In genomic region chr1:11281518-11282331, GRCh38 we compare ENCODE assay signal across 10 cellular contexts. TPM values are rescaled to one million over a fixed set of nuclear protein-coding genes. Genes with fewer than 3 reads are reported as not detected.
A peak's percentile ranks its signal among the peaks of the same experiment; 100 is the strongest.
DNase-seq lines count a peak whose midpoint lies in the region; ATAC-seq and TF ChIP-seq lines count a peak whose summit lies in the region.
"Had no signal": no experiment of that assay in that cellular context is flagged by ENCODE, and none has a peak within 500 bp of the region (broad histone marks: within the 10 kb centered on the region; RNA-seq: fewer than 3 reads in every experiment).

No MANE protein-coding gene starts in this region.

- peaks cover 31% of the 10 kb centered on the region for H3K36me3 Mint-ChIP-seq in type B pancreatic cell

- no peak for TF ChIP-seq CTCF in SU-DHL-6 (IDR thresholded peaks at IDR 0.05; ENCODE audit: insufficient read depth, low read length, poor library complexity, severe bottlenecking)
- no peak for TF ChIP-seq CTCF in fibroblast of lung (conservative IDR thresholded peaks at IDR 0.05 in 1 of 2, IDR thresholded peaks at IDR 0.05 in 1 of 2; ENCODE audit: low read depth in 1 of 2, low read length in 2 of 2)
- TF ChIP-seq CTCF in type B pancreatic cell (conservative IDR thresholded peaks at IDR 0.05) = no peak

- H3K79me2 ChIP-seq in SU-DHL-6 (ENCODE audit: insufficient read depth, low read length) = peaks cover 35% of the 10 kb centered on the region
- H3K79me2 ChIP-seq in fibroblast of lung (ENCODE audit: control insufficient read depth, insufficient read depth, low read length) = no peaks in the 10 kb centered on the region

- H3K27me3 ChIP-seq in SU-DHL-6 (ENCODE audit: low read length) (no peaks in the 10 kb centered on the region), fibroblast of lung (ENCODE audit: control insufficient read depth, insufficient read depth, low read length) (no peaks in the 10 kb centered on the region)
- H3K27me3 ChIP-seq: colonic mucosa, thyroid gland had no signal

- H4K20me1 ChIP-seq in SU-DHL-6 (ENCODE audit: low read depth, low read length) = no peaks in the 10 kb centered on the region
- no peaks in the 10 kb centered on the region for H4K20me1 ChIP-seq in fibroblast of lung (ENCODE audit: control insufficient read depth, extremely low read depth, insufficient read depth, low read length)

- H3K4me3 ChIP-seq in SU-DHL-6 (ENCODE audit: insufficient read depth, low read length, poor library complexity, severe bottlenecking) (no peak overlapping the region), fibroblast of lung (replicated peaks in 1 of 4; ENCODE audit: control extremely low read depth in 1 of 4, insufficient read depth in 1 of 4, low read depth in 3 of 4, low read length in 4 of 4) (no peak overlapping the region)
- H3K4me3 ChIP-seq: colonic mucosa, thyroid gland had no signal

- H3K4me3 Mint-ChIP-seq in type B pancreatic cell = no peak overlapping the region

- ATAC-seq in sciatic nerve = peak; percentile 91
- no peak for ATAC-seq in GM21423 (IDR thresholded peaks at IDR 0.05; ENCODE audit: unreplicated experiment)
- ATAC-seq in HG03108 (IDR thresholded peaks at IDR 0.05; ENCODE audit: unreplicated experiment) = no peak

- H3K4me1 ChIP-seq in fibroblast of lung (ENCODE audit: control insufficient read depth, extremely low read depth, insufficient read depth, low read length) = peaks cover 4% of the 10 kb centered on the region
- H3K4me1 ChIP-seq: colonic mucosa had no signal

- H2AFZ ChIP-seq in SU-DHL-6 (ENCODE audit: low read depth, low read length, severe bottlenecking) (no peak overlapping the region), fibroblast of lung (ENCODE audit: low read length) (no peak overlapping the region)

- H3F3A ChIP-seq in SU-DHL-6 (ENCODE audit: insufficient read depth) = peaks cover 5% of the 10 kb centered on the region; the same call in 1 of the 2 replicates

- H3K27me3 Mint-ChIP-seq in type B pancreatic cell = no peaks in the 10 kb centered on the region

- DNase-seq in GM04504 (ENCODE audit: low read depth) (peak; percentile 56), fibroblast of lung (ENCODE audit: low read depth in 2 of 2) (peak; percentile 94 to 100), sciatic nerve (ENCODE audit: low spot score) (no peak), type B pancreatic cell (ENCODE audit: extremely low spot score, unreplicated experiment) (no peak)
- DNase-seq: colonic mucosa had no signal

- peak overlapping the region; percentile 7; the same call in 1 of the 2 replicates for H3K9ac ChIP-seq in SU-DHL-6 (ENCODE audit: low read length)
- no peak overlapping the region for H3K9ac ChIP-seq in fibroblast of lung (ENCODE audit: insufficient read depth, low read length)

- H3K9me3 ChIP-seq in SU-DHL-6 (ENCODE audit: insufficient read depth, low read length) (no peaks in the 10 kb centered on the region), fibroblast of lung (ENCODE audit: control insufficient read depth, insufficient read depth, low read depth, low read length) (no peaks in the 10 kb centered on the region)
- H3K9me3 ChIP-seq: colonic mucosa, thyroid gland had no signal

- no peak overlapping the region for H3K27ac Mint-ChIP-seq in type B pancreatic cell

- H3K9me3 Mint-ChIP-seq in type B pancreatic cell = no peaks in the 10 kb centered on the region

- H3K9me2 ChIP-seq in SU-DHL-6 (replicated peaks; ENCODE audit: insufficient read depth, low read length) = no peaks in the 10 kb centered on the region

- H3K27ac ChIP-seq in SU-DHL-6 (ENCODE audit: low read depth, low read length) (peak overlapping the region; percentile 52), fibroblast of lung (ENCODE audit: insufficient read depth, low read length) (peak overlapping the region; percentile 50)
- H3K27ac ChIP-seq: colonic mucosa, HL-60, thyroid gland had no signal

- H3K4me1 Mint-ChIP-seq in type B pancreatic cell (ENCODE audit: unreplicated experiment) = peaks cover 14% of the 10 kb centered on the region

- intact Hi-C loops in sciatic nerve (cut with DNase I) = no loop called here

- H3K36me3 ChIP-seq in SU-DHL-6 (ENCODE audit: low read length) = peaks cover 3% of the 10 kb centered on the region; the same call in 1 of the 2 replicates
- peaks cover 4% of the 10 kb centered on the region for H3K36me3 ChIP-seq in fibroblast of lung (ENCODE audit: control insufficient read depth, insufficient read depth, low read length)
- H3K36me3 ChIP-seq: colonic mucosa had no signal

- H3K4me2 ChIP-seq in SU-DHL-6 (ENCODE audit: low read depth, low read length, poor library complexity, severe bottlenecking) (peak overlapping the region; percentile 36), fibroblast of lung (ENCODE audit: extremely low read depth, insufficient read depth, low read length) (peak overlapping the region; percentile 17)

RNA-seq across cellular contexts. Expression of gene UBIAD1, which starts 8.7 kb away (rescaled TPM):
- 7.6 and 8.0 TPM in 2 replicates for total RNA-seq in fibroblast of lung
- polyA plus RNA-seq in fibroblast of lung = 7.1 and 12.9 TPM in 2 replicates
- 5.3 and 9.3 TPM in 2 replicates for polyA plus RNA-seq in fibroblast of lung (2012)
- polyA minus RNA-seq in fibroblast of lung (ENCODE audit: low replicate concordance) = 5.9 and 20.0 TPM in 2 replicates
- total RNA-seq in sciatic nerve = 13.9 TPM
- 10.2 and 17.1 TPM in 2 replicates for total RNA-seq in type B pancreatic cell (ENCODE audit: low replicate concordance)

RNA-seq across cellular contexts. Expression of gene MTOR, which starts 19.4 kb away (rescaled TPM):
- total RNA-seq in fibroblast of lung (25.4 and 36.2 TPM in 2 replicates), sciatic nerve (36.1 TPM), type B pancreatic cell (ENCODE audit: low replicate concordance) (41.5 and 53.0 TPM in 2 replicates)
- 20.2 and 27.6 TPM in 2 replicates for polyA plus RNA-seq in fibroblast of lung
- polyA plus RNA-seq in fibroblast of lung (2012) = 17.4 and 21.9 TPM in 2 replicates
- polyA minus RNA-seq in fibroblast of lung (ENCODE audit: low replicate concordance) = 63.7 and 109 TPM in 2 replicates

Comparison
In these comparisons a context has a peak if more than half of its experiments do, and no peak if none do; other contexts are left out.
1. DNase-seq: peak in GM04504 (single experiment) and fibroblast of lung (2 of 2); none in sciatic nerve (single experiment) and type B pancreatic cell (single experiment).